9 cellular contexts compared by ENCODE assay signal in the genomic region with DNA sequence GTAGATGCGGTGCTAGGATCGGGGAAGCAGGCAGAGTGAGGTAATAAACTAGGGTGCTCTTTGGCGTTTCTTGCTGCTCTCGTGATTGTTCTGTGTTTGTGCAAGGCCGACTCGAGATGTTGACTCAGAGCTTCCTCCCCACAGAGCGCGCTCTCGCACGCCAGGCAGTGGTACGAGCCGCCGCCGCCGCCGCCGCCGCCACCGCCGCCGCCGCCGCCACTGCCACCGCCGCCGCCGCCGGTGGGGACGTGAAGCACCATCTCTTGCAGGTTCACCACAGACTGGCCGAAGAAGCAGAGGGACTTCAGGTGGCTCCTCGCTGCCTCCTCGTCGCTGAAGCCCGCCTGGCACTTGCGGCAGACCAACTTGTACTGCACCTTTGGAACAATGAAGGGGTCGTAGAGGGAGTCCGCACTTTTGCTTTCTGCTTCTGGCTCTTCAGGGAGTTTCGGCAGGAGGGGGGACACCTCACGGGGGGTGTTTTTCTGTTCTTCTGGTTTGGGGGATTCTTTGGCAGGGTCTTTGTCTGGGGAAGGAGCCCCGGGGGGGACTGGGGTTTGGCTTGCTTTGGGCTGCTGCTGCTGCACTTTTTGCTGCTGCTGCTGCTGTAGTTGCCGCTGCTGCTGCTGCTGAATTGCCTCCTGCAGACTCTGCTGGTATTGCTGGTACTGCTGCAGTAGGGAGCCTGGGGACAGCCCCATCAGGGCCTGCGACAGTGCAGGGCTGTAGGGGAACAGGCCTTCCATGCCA.
DNase-seq lines count a peak whose midpoint lies in the region; ATAC-seq and TF ChIP-seq lines count a peak whose summit lies in the region.
"Had no signal": no experiment of that assay in that cellular context is flagged by ENCODE, and none has a peak within 500 bp of the region (broad histone marks: within the 10 kb centered on the region; RNA-seq: fewer than 3 reads in every experiment).

No MANE protein-coding gene starts in this region.

- POLR2A ChIA-PET in OCI-LY7 (lab: Charles Lee) = interaction anchor here (0.6 to 0.7 kb wide), 3 partner anchors 49 to 1138 kb away, joined by 3 to 5 read pairs (median 3); no protein-coding TSS in a partner anchor

- peak; percentile 95 for DNase-seq in CD1c-positive myeloid dendritic cell (ENCODE audit: extremely low spot score)
- DNase-seq in activated CD4-positive, alpha-beta T cell treated with anti-CD3 and anti-CD28 coated beads for 4 hours = peak; percentile 45 to 50
- peak; percentile 80 for DNase-seq in dedifferentiated amniotic fluid mesenchymal stem cell (ENCODE audit: extremely low spot score)
- DNase-seq in lower leg skin (ENCODE audit: low spot score in 2 of 2) = peak; percentile 77 to 95
- DNase-seq in stimulated activated CD4-positive, alpha-beta T cell treated with anti-CD3 and anti-CD28 coated beads, Interleukin-4, amount 100 ng/mL, for 48 hours (ENCODE audit: low read depth in 2 of 2) = peak; percentile 52 to 55
- no peak for DNase-seq in OCI-LY7 (ENCODE audit: low spot score)

- H3K9me2 ChIP-seq in OCI-LY7 (ENCODE audit: insufficient read depth, low read length) = no peaks in the 10 kb centered on the region

- no peak for TF ChIP-seq POLR2A in lower leg skin (IDR thresholded peaks at IDR 0.05)

- H4K20me1 ChIP-seq in OCI-LY7 (ENCODE audit: insufficient read depth, low read length) = no peaks in the 10 kb centered on the region

- H3K27ac ChIP-seq in HUES6 (ENCODE audit: low read depth, low read length) (no peak overlapping the region), OCI-LY7 (ENCODE audit: low read depth, low read length, poor library complexity, severe bottlenecking) (no peak overlapping the region)

- H3K4me2 ChIP-seq in OCI-LY7 (ENCODE audit: low read length) = no peak overlapping the region

- peak; percentile 89 for ATAC-seq in GM21423 (IDR thresholded peaks at IDR 0.05; ENCODE audit: unreplicated experiment)
- ATAC-seq: K562 had no signal

- WGBS in lower leg skin, 2 donors = 27 to 46% methylated on average over 23 to 35 of the region's 42 CpGs

- peak overlapping the region; percentile 72 for H3K4me3 ChIP-seq in HUES6 (ENCODE audit: low read depth, low read length)
- H3K4me3 ChIP-seq in lower leg skin (ENCODE audit: low read depth, poor library complexity, severe bottlenecking) = peak overlapping the region; percentile 14
- H3K4me3 ChIP-seq in OCI-LY7 (ENCODE audit: low read depth, low read length, poor library complexity, severe bottlenecking) = no peak overlapping the region
- H3K4me3 ChIP-seq: K562 had no signal

- H3K4me1 ChIP-seq in HUES6 (ENCODE audit: control insufficient read depth, insufficient read depth, low read length) (peaks cover 19% of the 10 kb centered on the region), OCI-LY7 (ENCODE audit: insufficient read depth, low read length, poor library complexity, severe bottlenecking) (no peaks in the 10 kb centered on the region)

- H3K79me2 ChIP-seq in OCI-LY7 (ENCODE audit: insufficient read depth, low read depth, low read length) = no peaks in the 10 kb centered on the region

- H3K9me3 ChIP-seq in HUES6 (ENCODE audit: control insufficient read depth, insufficient read depth, low read depth, low read length) (no peaks in the 10 kb centered on the region), OCI-LY7 (ENCODE audit: low read length) (no peaks in the 10 kb centered on the region)

- CTCF ChIA-PET in OCI-LY7 (lab: Charles Lee; ENCODE audit: unreplicated experiment) = no interaction called here

- H3K27me3 ChIP-seq in HUES6 (ENCODE audit: control insufficient read depth, insufficient read depth, low read length) = peaks cover 8% of the 10 kb centered on the region; the same call in 1 of the 2 replicates

- no peaks in the 10 kb centered on the region for H3K36me3 ChIP-seq in HUES6 (ENCODE audit: control insufficient read depth, insufficient read depth, low read length)
- H3K36me3 ChIP-seq in OCI-LY7 (ENCODE audit: insufficient read depth, low read length) = no peaks in the 10 kb centered on the region

- BruUV-seq in OCI-LY7 (replicated peaks; lab: Mats Ljungman, UMichigan) = no TSS peak

- TF ChIP-seq CTCF in lower leg skin (IDR thresholded peaks at IDR 0.05) (no peak), OCI-LY7 (conservative IDR thresholded peaks at IDR 0.05; ENCODE audit: low read length) (no peak)

- no peak overlapping the region for H2AFZ ChIP-seq in OCI-LY7 (ENCODE audit: low read length)

- intact Hi-C loops in lower leg skin (cut with DNase I; ENCODE audit: low total_unique reads) (no loop called here), OCI-LY7 (cut with micrococcal nuclease; ENCODE audit: unreplicated experiment) (no loop called here)

- peak overlapping the region; percentile 64 for H3K9ac ChIP-seq in HUES6 (ENCODE audit: low read length)
